ENCODE assay signal across 1 cellular context in the genomic region with DNA sequence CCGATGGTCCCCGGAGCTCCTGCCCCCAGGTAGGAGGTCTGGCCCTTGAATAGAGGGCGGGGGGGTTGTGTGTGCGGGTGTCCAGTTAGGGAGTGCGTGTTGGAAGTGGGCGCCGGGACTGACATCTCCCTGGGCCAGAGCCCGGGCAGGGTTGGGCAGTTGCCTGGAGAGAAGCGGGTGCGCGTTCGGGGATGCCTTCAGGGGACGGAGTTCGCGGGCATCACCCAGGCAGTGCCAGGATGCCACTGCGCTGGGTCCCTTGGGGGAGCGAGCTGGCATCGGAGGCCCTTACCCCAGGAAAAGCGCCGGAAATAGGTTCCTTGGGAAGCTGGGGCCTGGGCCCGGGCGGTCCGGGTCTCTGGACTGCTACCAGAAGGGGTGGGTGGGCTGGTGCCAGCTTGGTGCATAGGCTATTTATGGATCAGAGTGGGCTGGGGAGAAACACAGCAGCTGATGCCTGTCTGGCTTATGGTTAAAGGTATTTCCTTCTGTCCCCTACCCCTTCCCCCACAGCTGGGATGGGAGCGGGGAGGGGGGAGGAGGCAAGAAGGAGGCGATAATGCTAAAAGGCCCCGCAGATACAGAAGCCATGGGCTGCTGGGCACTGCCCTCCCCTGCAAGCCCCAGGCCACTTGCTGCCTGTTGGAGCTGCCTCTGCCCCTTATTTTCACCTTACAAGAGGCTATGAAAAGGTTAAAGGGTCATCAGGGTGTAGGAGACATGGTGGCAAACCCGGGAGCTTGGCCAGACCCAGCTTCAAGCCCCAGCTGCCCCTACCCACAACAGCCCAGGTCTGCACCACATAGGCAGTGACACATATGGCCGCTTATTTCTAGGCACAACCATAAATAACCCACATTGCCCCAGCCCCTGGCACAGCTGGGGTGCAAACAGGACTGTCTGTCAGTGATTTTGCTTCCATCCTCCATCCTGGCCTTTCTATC.
TF ChIP-seq lines count a peak whose summit lies in the region.

No MANE protein-coding gene starts in this region.

TF ChIP-seq in SK-N-SH, 30 proteins besides CTCF, POLR2A, EP300 and RAD21 (continued from another document):
- TF ChIP-seq MAX (IDR thresholded peaks at IDR 0.05; ENCODE audit: low read depth) (no peak), TEAD4 (IDR thresholded peaks at IDR 0.05; ENCODE audit: borderline replicate concordance, insufficient read depth) (no peak), CHD2 (IDR thresholded peaks at IDR 0.05; ENCODE audit: low read length, partially characterized antibody) (no peak), SMC3 (IDR thresholded peaks at IDR 0.05; ENCODE audit: low read depth, low read length) (no peak), FOXM1 (IDR thresholded peaks at IDR 0.05; ENCODE audit: low read depth) (no peak), RFX5 (IDR thresholded peaks at IDR 0.05; ENCODE audit: low read length) (no peak), JUND (IDR thresholded peaks at IDR 0.05) (no peak)
- TF ChIP-seq, protein P1, sequence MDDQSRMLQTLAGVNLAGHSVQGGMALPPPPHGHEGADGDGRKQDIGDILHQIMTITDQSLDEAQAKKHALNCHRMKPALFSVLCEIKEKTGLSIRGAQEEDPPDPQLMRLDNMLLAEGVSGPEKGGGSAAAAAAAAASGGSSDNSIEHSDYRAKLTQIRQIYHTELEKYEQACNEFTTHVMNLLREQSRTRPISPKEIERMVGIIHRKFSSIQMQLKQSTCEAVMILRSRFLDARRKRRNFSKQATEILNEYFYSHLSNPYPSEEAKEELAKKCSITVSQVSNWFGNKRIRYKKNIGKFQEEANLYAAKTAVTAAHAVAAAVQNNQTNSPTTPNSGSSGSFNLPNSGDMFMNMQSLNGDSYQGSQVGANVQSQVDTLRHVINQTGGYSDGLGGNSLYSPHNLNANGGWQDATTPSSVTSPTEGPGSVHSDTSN (IDR thresholded peaks at IDR 0.05), result no peak
